In the genomic region with DNA sequence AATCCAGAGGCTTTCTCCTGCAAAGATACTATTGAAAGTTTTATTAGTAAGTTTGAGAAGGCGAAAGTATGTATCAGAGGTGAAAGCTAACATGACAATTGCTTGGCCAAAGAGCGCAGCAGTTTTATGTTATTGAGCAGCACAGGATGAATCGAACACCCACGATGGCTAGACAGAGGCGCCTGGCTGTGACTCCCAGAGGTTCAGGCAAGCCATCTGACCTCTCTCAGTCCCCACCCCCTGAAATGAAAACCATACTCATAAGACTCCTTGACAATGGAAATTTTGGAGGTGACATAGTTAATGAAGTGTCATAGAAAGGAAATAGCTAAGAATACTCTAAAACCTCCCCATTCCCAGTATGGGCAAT, we compare ENCODE assay signal across 13 cellular contexts.
A peak's percentile ranks its signal among the peaks of the same experiment; 100 is the strongest.
DNase-seq lines count a peak whose midpoint lies in the region; ATAC-seq and TF ChIP-seq lines count a peak whose summit lies in the region.
"Had no signal": no experiment of that assay in that cellular context is flagged by ENCODE, and none has a peak within 500 bp of the region (broad histone marks: within the 10 kb centered on the region; RNA-seq: fewer than 3 reads in every experiment).

No MANE protein-coding gene starts in this region.

- H3K36me3 ChIP-seq in GM23248 (ENCODE audit: low read depth) (no peaks in the 10 kb centered on the region), NT2/D1 (ENCODE audit: insufficient read depth, insufficient read length, low read length) (no peaks in the 10 kb centered on the region), gastroesophageal sphincter (no peaks in the 10 kb centered on the region), psoas muscle (ENCODE audit: insufficient read depth in 1 of 2, low read depth in 1 of 2) (no peaks in the 10 kb centered on the region), aorta (ENCODE audit: control insufficient read depth in 1 of 2, insufficient read depth in 2 of 2, low read length in 1 of 2) (no peaks in the 10 kb centered on the region)
- H3K36me3 ChIP-seq: prostate gland, SJCRH30 had no signal

- TF ChIP-seq CTCF in gastroesophageal sphincter (IDR thresholded peaks at IDR 0.05) (no peak), psoas muscle (IDR thresholded peaks at IDR 0.05) (no peak)

- no peaks in the 10 kb centered on the region for H4K20me1 ChIP-seq in GM23248 (ENCODE audit: insufficient read depth)

- H3K27me3 ChIP-seq in GM23248 (replicated peaks; ENCODE audit: insufficient read depth) (no peaks in the 10 kb centered on the region), NT2/D1 (ENCODE audit: insufficient read depth, insufficient read length) (peaks cover 14% of the 10 kb centered on the region), gastroesophageal sphincter (no peaks in the 10 kb centered on the region), psoas muscle (ENCODE audit: insufficient read depth in 3 of 3, low read length in 2 of 3) (no peaks in the 10 kb centered on the region), aorta (ENCODE audit: control insufficient read depth in 1 of 2, insufficient read depth in 2 of 2, low read length in 1 of 2) (no peaks in the 10 kb centered on the region)
- H3K27me3 ChIP-seq: SJCRH30 had no signal

- peaks cover 13% of the 10 kb centered on the region for H3K4me1 ChIP-seq in GM23248 (ENCODE audit: insufficient read depth)
- no peaks in the 10 kb centered on the region for H3K4me1 ChIP-seq in NT2/D1 (ENCODE audit: insufficient read depth, insufficient read length)
- peaks cover 8 to 60% (median 19%) of the 10 kb centered on the region in 3 donors for H3K4me1 ChIP-seq in gastroesophageal sphincter
- H3K4me1 ChIP-seq in psoas muscle: peaks cover 50% of the 10 kb centered on the region
- peaks cover 2 to 3% of the 10 kb centered on the region in 2 donors for H3K4me1 ChIP-seq in aorta (ENCODE audit: control insufficient read depth in 1 of 2, insufficient read depth in 2 of 2, low read length in 2 of 2)

- H3K27ac ChIP-seq in GM23248: no peak overlapping the region
- H3K27ac ChIP-seq in gastroesophageal sphincter: peak overlapping the region; percentile 76 to 94 (median 91)
- peak overlapping the region; percentile 80 for H3K27ac ChIP-seq in psoas muscle
- H3K27ac ChIP-seq in aorta (ENCODE audit: low read depth in 1 of 2, low read length in 2 of 2): no peak overlapping the region
- H3K27ac ChIP-seq: SJCRH30 had no signal

- H2AFZ ChIP-seq in GM23248: peak overlapping the region; percentile 95; the same call in 1 of the 2 replicates

- H3K4me3 ChIP-seq in GM23248 (no peak overlapping the region), NT2/D1 (ENCODE audit: insufficient read length, low read depth) (peak overlapping the region; percentile 59), gastroesophageal sphincter (no peak overlapping the region), psoas muscle (no peak overlapping the region), aorta (ENCODE audit: low read length in 2 of 2) (no peak overlapping the region)
- H3K4me3 ChIP-seq: GM12878, SJCRH30 had no signal

- no peak overlapping the region for H3K4me2 ChIP-seq in GM23248 (ENCODE audit: unreplicated experiment)

- 0 out of 2 replicates have a peak, but pooled peaks cover 13% of the 10 kb centered on the region for H3F3A ChIP-seq in GM23248 (ENCODE audit: insufficient read depth)

- intact Hi-C loops in psoas muscle (cut with DNase I) (loop anchor here (5.0 to 10.0 kb wide), 4 partner anchors 186 to 416 kb away; a partner anchor contains a TSS), aorta (cut with DNase I) (loop anchor here in 1 of 2 donors (5.0 to 10.0 kb wide), 3 partner anchors 501 to 589 kb away; no protein-coding TSS in a partner anchor)

- TF ChIP-seq POLR2A in gastroesophageal sphincter (IDR thresholded peaks at IDR 0.05): no peak

- peak; percentile 35 for DNase-seq in GM23248
- DNase-seq in NT2/D1 (ENCODE audit: low read depth, low spot score): no peak
- DNase-seq in psoas muscle: no peak
- no peak for DNase-seq in hypothalamus (lab: John Stamatoyannopoulos, UW)
- no peak for DNase-seq in aorta
- no peak for DNase-seq in CD1c-positive myeloid dendritic cell (ENCODE audit: extremely low spot score)
- DNase-seq in superior temporal gyrus (ENCODE audit: extremely low spot score): no peak
- DNase-seq: activated CD4-positive, alpha-beta T cell treated with anti-CD3 and anti-CD28 coated beads for 1 hour; erythroblast; SJCRH30 had no signal

- no peak for ATAC-seq in gastroesophageal sphincter
- no peak for ATAC-seq in psoas muscle
- ATAC-seq in aorta (ENCODE audit: low FRiP score): no peak
- ATAC-seq: GM12878 had no signal

- no peak for TF ChIP-seq EP300 in gastroesophageal sphincter (IDR thresholded peaks at IDR 0.05)

- in situ Hi-C loops in GM23248 (cut with MboI): loop anchor here (10.0 to 25.0 kb wide), 2 partner anchors 419 to 526 kb away; a partner anchor contains a TSS

- no peaks in the 10 kb centered on the region for H3K79me2 ChIP-seq in GM23248 (ENCODE audit: insufficient read depth)

- WGBS in GM23248 (ENCODE audit: low coverage in 1 of 2, low lambda C conversion rate in 2 of 2, missing lambda C conversion rate in 2 of 2), 2 experiments: 82 to 83% methylated on average over 5 of the region's 5 CpGs
- WGBS in gastroesophageal sphincter (ENCODE audit: low coverage in 1 of 2), 2 donors: 73% methylated on average over 5 of the region's 5 CpGs
- WGBS in psoas muscle, 3 donors: 73 to 77% (median 76%) methylated on average over 5 of the region's 5 CpGs
- WGBS in aorta, 2 donors: 89 to 91% methylated on average over 5 of the region's 5 CpGs

- H3K9me2 ChIP-seq in GM23248 (ENCODE audit: insufficient read depth): no peaks in the 10 kb centered on the region

- 0 out of 2 replicates have a peak overlapping the region, but pooled peaks have one; percentile 84 for H3K9ac ChIP-seq in GM23248
- no peak overlapping the region for H3K9ac ChIP-seq in NT2/D1 (ENCODE audit: insufficient read length, low read depth)

- H3K9me3 ChIP-seq in GM23248 (ENCODE audit: low read depth): no peaks in the 10 kb centered on the region
- H3K9me3 ChIP-seq in NT2/D1 (ENCODE audit: insufficient read depth, low read length): no peaks in the 10 kb centered on the region
- no peaks in the 10 kb centered on the region for H3K9me3 ChIP-seq in gastroesophageal sphincter
- H3K9me3 ChIP-seq in psoas muscle: no peaks in the 10 kb centered on the region
- no peaks in the 10 kb centered on the region for H3K9me3 ChIP-seq in aorta (ENCODE audit: control insufficient read depth, low read length)
- H3K9me3 ChIP-seq: prostate gland, SJCRH30 had no signal

Comparison
In these comparisons a context has a peak if more than half of its experiments do, and no peak if none do; other contexts are left out.
1. H3K27ac ChIP-seq: peak in gastroesophageal sphincter (4 of 4) and psoas muscle (single experiment); none in GM23248 (single experiment) and aorta (0 of 2).